Comparison of ENCODE assay signal across 1 cellular context in the genomic region with DNA sequence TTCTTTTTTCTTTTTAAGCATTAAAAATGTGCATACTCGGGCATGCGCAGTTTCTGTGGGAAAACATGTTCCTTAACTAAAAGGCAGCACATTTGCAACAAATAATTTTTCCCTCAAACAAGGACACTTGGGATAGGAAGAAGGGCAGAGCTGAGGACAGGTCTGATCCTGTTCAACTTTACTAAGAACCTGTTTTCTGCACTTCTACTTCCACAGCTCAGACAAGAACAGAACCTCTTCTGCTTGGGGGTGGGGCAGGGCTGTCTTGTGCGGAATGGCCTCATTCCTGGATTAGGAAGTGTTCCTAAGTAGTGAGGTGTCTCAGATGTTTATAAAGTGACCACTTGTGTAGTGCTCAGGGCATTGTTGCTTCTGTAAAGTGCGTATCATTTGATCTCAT.
TF ChIP-seq lines count a peak whose summit lies in the region.

No MANE protein-coding gene starts in this region.

TF ChIP-seq in WTC11, 78 proteins besides CTCF, POLR2A, EP300 and RAD21 (continued from another document):
- TF ChIP-seq, protein P1, sequence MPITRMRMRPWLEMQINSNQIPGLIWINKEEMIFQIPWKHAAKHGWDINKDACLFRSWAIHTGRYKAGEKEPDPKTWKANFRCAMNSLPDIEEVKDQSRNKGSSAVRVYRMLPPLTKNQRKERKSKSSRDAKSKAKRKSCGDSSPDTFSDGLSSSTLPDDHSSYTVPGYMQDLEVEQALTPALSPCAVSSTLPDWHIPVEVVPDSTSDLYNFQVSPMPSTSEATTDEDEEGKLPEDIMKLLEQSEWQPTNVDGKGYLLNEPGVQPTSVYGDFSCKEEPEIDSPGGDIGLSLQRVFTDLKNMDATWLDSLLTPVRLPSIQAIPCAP (CRISPR knock-in tag; IDR thresholded peaks at IDR 0.05), result no peak
- TF ChIP-seq EMX1 (CRISPR knock-in tag; IDR thresholded peaks at IDR 0.05) (no peak), ZNF396 (CRISPR knock-in tag; IDR thresholded peaks at IDR 0.05; ENCODE audit: borderline replicate concordance) (no peak), MXD4 (CRISPR knock-in tag; IDR thresholded peaks at IDR 0.05; ENCODE audit: borderline replicate concordance) (no peak), SP1 (CRISPR knock-in tag; conservative IDR thresholded peaks at IDR 0.05) (no peak), JAZF1 (CRISPR knock-in tag; IDR thresholded peaks at IDR 0.05) (no peak), NR3C1 (CRISPR knock-in tag; conservative IDR thresholded peaks at IDR 0.05; ENCODE audit: low read depth) (no peak), ZBTB21 (CRISPR knock-in tag; IDR thresholded peaks at IDR 0.05; ENCODE audit: borderline replicate concordance) (no peak), CREM (CRISPR knock-in tag; IDR thresholded peaks at IDR 0.05) (no peak), MYBL2 (CRISPR knock-in tag; IDR thresholded peaks at IDR 0.05) (no peak)
- TF ChIP-seq, protein P2, sequence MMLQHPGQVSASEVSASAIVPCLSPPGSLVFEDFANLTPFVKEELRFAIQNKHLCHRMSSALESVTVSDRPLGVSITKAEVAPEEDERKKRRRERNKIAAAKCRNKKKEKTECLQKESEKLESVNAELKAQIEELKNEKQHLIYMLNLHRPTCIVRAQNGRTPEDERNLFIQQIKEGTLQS (CRISPR knock-in tag; conservative IDR thresholded peaks at IDR 0.05), result no peak
- TF ChIP-seq, protein P3, sequence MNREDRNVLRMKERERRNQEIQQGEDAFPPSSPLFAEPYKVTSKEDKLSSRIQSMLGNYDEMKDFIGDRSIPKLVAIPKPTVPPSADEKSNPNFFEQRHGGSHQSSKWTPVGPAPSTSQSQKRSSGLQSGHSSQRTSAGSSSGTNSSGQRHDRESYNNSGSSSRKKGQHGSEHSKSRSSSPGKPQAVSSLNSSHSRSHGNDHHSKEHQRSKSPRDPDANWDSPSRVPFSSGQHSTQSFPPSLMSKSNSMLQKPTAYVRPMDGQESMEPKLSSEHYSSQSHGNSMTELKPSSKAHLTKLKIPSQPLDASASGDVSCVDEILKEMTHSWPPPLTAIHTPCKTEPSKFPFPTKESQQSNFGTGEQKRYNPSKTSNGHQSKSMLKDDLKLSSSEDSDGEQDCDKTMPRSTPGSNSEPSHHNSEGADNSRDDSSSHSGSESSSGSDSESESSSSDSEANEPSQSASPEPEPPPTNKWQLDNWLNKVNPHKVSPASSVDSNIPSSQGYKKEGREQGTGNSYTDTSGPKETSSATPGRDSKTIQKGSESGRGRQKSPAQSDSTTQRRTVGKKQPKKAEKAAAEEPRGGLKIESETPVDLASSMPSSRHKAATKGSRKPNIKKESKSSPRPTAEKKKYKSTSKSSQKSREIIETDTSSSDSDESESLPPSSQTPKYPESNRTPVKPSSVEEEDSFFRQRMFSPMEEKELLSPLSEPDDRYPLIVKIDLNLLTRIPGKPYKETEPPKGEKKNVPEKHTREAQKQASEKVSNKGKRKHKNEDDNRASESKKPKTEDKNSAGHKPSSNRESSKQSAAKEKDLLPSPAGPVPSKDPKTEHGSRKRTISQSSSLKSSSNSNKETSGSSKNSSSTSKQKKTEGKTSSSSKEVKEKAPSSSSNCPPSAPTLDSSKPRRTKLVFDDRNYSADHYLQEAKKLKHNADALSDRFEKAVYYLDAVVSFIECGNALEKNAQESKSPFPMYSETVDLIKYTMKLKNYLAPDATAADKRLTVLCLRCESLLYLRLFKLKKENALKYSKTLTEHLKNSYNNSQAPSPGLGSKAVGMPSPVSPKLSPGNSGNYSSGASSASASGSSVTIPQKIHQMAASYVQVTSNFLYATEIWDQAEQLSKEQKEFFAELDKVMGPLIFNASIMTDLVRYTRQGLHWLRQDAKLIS (CRISPR knock-in tag; IDR thresholded peaks at IDR 0.05; ENCODE audit: borderline replicate concordance), result no peak
- TF ChIP-seq, protein P4, sequence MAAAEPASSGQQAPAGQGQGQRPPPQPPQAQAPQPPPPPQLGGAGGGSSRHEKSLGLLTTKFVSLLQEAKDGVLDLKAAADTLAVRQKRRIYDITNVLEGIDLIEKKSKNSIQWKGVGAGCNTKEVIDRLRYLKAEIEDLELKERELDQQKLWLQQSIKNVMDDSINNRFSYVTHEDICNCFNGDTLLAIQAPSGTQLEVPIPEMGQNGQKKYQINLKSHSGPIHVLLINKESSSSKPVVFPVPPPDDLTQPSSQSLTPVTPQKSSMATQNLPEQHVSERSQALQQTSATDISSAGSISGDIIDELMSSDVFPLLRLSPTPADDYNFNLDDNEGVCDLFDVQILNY (CRISPR knock-in tag; IDR thresholded peaks at IDR 0.05), result no peak
